In the genomic region with DNA sequence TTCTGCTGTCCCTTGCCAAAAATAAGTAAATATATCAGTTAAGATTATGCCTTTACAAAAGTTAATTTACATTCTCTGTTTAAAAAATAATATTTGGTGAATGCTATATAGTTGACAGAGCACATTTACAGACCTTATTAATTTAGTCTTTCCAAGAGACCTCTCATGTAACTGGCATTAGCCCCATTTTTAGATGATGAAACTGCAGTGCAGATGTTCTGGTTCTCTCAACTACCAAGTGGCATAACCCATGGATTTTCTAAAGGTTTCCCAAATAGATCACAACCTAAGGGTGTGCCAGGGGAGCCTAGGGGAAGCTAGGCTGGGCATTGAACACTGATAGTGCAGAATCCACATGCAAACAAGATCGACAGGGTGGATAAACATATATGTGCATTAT, we compare ENCODE assay signal across 25 cellular contexts.
"Had no signal": no experiment of that assay in that cellular context is flagged by ENCODE, and none has a peak within 500 bp of the region (broad histone marks: within the 10 kb centered on the region; RNA-seq: fewer than 3 reads in every experiment).

No MANE protein-coding gene starts in this region.

- H3K27me3 ChIP-seq: gastrocnemius medialis, heart left ventricle, hepatocyte, right atrium auricular region, sigmoid colon, stomach, thyroid gland, vagina had no signal

- H3K9me3 ChIP-seq: gastrocnemius medialis, heart left ventricle, prostate gland, right atrium auricular region, sigmoid colon, stomach, thyroid gland, vagina had no signal

- H3K36me3 ChIP-seq: prostate gland had no signal

- H3K27ac Mint-ChIP-seq: stimulated activated effector memory CD8-positive, alpha-beta T cell treated with anti-CD3 and anti-CD28 coated beads, Interleukin-12 subunit alpha, Interleukin-12 subunit beta, amount 100 ng/mL, for 72 hours had no signal

- H3K4me3 ChIP-seq: gastrocnemius medialis, heart left ventricle, hepatocyte, lung, prostate gland, right atrium auricular region, sigmoid colon, stomach, thyroid gland, vagina had no signal

- DNase-seq: cortex of kidney; effector CD4-positive, alpha-beta T cell; gastrocnemius medialis; heart left ventricle; kidney; mesendoderm; naive thymus-derived CD8-positive, alpha-beta T cell; nephron progenitor cell; nucleus accumbens; sigmoid colon; stimulated activated CD4-positive, alpha-beta T cell treated with anti-CD3 and anti-CD28 coated beads, Interleukin-2, amount 100 ng/mL, for 24 hours; stimulated activated CD4-positive, alpha-beta T cell treated with anti-CD3 and anti-CD28 coated beads, Interleukin-4, amount 100 ng/mL, for 24 hours; stimulated activated naive CD4-positive, alpha-beta T cell treated with Interleukin-2 at 50 U/mL for 16 hours; stomach; thyroid gland; trophoblast cell had no signal

- H3K27me3 Mint-ChIP-seq: naive thymus-derived CD8-positive, alpha-beta T cell had no signal

- FAIRE-seq: kidney had no signal

- ATAC-seq: esophagus mucosa; gastrocnemius medialis; heart left ventricle; left lobe of liver; naive thymus-derived CD8-positive, alpha-beta T cell; stimulated activated effector memory CD8-positive, alpha-beta T cell treated with anti-CD3 and anti-CD28 coated beads, Interleukin-12 subunit alpha, Interleukin-12 subunit beta, amount 100 ng/mL, for 72 hours had no signal

- H3K4me1 ChIP-seq: gastrocnemius medialis, prostate gland, right atrium auricular region, stomach, thyroid gland, vagina had no signal

- H3K27ac ChIP-seq: epithelial cell of prostate, gastrocnemius medialis, heart left ventricle, hepatocyte, prostate gland, right atrium auricular region, sigmoid colon, stomach, thyroid gland, vagina had no signal

- H3K4me3 Mint-ChIP-seq: naive thymus-derived CD8-positive, alpha-beta T cell; nephron progenitor cell; stimulated activated effector memory CD8-positive, alpha-beta T cell treated with anti-CD3 and anti-CD28 coated beads, Interleukin-12 subunit alpha, Interleukin-12 subunit beta, amount 100 ng/mL, for 72 hours had no signal

- H3K9me3 Mint-ChIP-seq: naive thymus-derived CD8-positive, alpha-beta T cell; nephron progenitor cell; stimulated activated effector memory CD8-positive, alpha-beta T cell treated with anti-CD3 and anti-CD28 coated beads, Interleukin-12 subunit alpha, Interleukin-12 subunit beta, amount 100 ng/mL, for 72 hours had no signal

- H3K4me1 Mint-ChIP-seq: nephron progenitor cell had no signal
